2 cellular contexts compared by ENCODE assay signal in the genomic region with DNA sequence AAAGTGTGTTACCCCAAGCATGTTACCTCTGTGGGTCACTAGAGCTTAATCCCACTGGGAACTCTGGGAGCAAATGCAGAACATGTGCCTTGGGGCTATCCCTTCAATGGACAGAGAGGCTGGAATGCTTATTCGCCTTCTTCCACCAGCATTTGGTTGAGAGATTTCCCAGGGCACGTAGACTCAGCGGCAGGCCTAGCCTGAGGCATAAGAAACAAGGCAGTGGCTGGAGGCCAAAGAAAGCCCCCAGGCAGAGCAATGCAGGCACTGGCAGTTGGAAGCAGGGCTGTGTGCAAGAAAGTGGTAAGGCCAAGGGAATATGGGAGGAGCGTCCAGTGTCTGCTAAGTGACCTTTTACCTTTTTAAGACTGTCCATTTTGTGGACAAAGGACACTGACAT.
TF ChIP-seq lines count a peak whose summit lies in the region.

No MANE protein-coding gene starts in this region.

TF ChIP-seq in IMR-90, 13 proteins besides CTCF, POLR2A, EP300 and RAD21:
- TF ChIP-seq MXI1 (IDR thresholded peaks at IDR 0.05; ENCODE audit: borderline replicate concordance, low read depth, low read length) (no peak), CEBPB (IDR thresholded peaks at IDR 0.05; ENCODE audit: low read depth, low read length) (no peak), RFX5 (IDR thresholded peaks at IDR 0.05; ENCODE audit: low read depth, low read length) (no peak), CHD1 (IDR thresholded peaks at IDR 0.05; ENCODE audit: low read depth, low read length) (no peak), NFE2L2 (IDR thresholded peaks at IDR 0.05; ENCODE audit: low read depth, low read length) (no peak), FOS (IDR thresholded peaks at IDR 0.05; ENCODE audit: low read depth, low read length) (no peak), SMC3 (IDR thresholded peaks at IDR 0.05; ENCODE audit: low read depth, low read length) (no peak), MAZ (IDR thresholded peaks at IDR 0.05; ENCODE audit: borderline replicate concordance, low read depth, low read length) (no peak), RCOR1 (IDR thresholded peaks at IDR 0.05; ENCODE audit: insufficient replicate concordance, low read length) (no peak), BHLHE40 (IDR thresholded peaks at IDR 0.05; ENCODE audit: low read depth, low read length) (no peak), MAFK (IDR thresholded peaks at IDR 0.05; ENCODE audit: low read depth, low read length) (no peak)
- TF ChIP-seq, protein P1, sequence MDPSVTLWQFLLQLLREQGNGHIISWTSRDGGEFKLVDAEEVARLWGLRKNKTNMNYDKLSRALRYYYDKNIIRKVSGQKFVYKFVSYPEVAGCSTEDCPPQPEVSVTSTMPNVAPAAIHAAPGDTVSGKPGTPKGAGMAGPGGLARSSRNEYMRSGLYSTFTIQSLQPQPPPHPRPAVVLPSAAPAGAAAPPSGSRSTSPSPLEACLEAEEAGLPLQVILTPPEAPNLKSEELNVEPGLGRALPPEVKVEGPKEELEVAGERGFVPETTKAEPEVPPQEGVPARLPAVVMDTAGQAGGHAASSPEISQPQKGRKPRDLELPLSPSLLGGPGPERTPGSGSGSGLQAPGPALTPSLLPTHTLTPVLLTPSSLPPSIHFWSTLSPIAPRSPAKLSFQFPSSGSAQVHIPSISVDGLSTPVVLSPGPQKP (IDR thresholded peaks at IDR 0.05; ENCODE audit: borderline replicate concordance, low read depth, low read length) = no peak
- TF ChIP-seq, protein P2, sequence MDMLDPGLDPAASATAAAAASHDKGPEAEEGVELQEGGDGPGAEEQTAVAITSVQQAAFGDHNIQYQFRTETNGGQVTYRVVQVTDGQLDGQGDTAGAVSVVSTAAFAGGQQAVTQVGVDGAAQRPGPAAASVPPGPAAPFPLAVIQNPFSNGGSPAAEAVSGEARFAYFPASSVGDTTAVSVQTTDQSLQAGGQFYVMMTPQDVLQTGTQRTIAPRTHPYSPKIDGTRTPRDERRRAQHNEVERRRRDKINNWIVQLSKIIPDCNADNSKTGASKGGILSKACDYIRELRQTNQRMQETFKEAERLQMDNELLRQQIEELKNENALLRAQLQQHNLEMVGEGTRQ (IDR thresholded peaks at IDR 0.05; ENCODE audit: low read depth, low read length) = no peak

TF ChIP-seq in WTC11, 78 proteins besides CTCF, POLR2A, EP300 and RAD21 (continued from another document):
- TF ChIP-seq CREM (CRISPR knock-in tag; IDR thresholded peaks at IDR 0.05) (no peak), ELF4 (CRISPR knock-in tag; IDR thresholded peaks at IDR 0.05; ENCODE audit: low read depth) (no peak)
